In genomic region chr5:107696511-107696910, GRCh38 we compare ENCODE assay signal across 23 cellular contexts. TPM values are rescaled to one million over a fixed set of nuclear protein-coding genes. Genes with fewer than 3 reads are reported as not detected.
"Had no signal": no experiment of that assay in that cellular context is flagged by ENCODE, and none has a peak within 500 bp of the region (broad histone marks: within the 10 kb centered on the region; RNA-seq: fewer than 3 reads in every experiment).

No MANE protein-coding gene starts in this region.

- H3K36me3 Mint-ChIP-seq: immature natural killer cell; naive thymus-derived CD4-positive, alpha-beta T cell; stimulated activated naive B cell treated with anti-CD40 and anti-IgM and Interleukin-4, amounts not matched to agents 10 μg/mL and 1 μg/mL and 100 μg/mL, for 72 hours had no signal

- H3K27ac Mint-ChIP-seq: immature natural killer cell; naive thymus-derived CD4-positive, alpha-beta T cell; stimulated activated naive B cell treated with anti-CD40 and anti-IgM and Interleukin-4, amounts not matched to agents 10 μg/mL and 1 μg/mL and 100 μg/mL, for 72 hours; stimulated activated naive CD8-positive, alpha-beta T cell treated with anti-CD3 and anti-CD28 coated beads, Interleukin-15, amount 100 ng/mL, for 72 hours had no signal

- H2AFZ ChIP-seq: parathyroid adenoma had no signal

- H3K36me3 ChIP-seq: heart left ventricle, left ventricle myocardium inferior, right lobe of liver, spleen, thoracic aorta, transverse colon had no signal

- H3K9ac ChIP-seq: parathyroid adenoma had no signal

- H3K79me2 ChIP-seq: parathyroid adenoma had no signal

- H3K27me3 ChIP-seq: dorsolateral prefrontal cortex, heart left ventricle, right lobe of liver, spleen, transverse colon had no signal

- H3K4me3 ChIP-seq: heart left ventricle, left ventricle myocardium inferior, lung, psoas muscle, right lobe of liver, spleen, thoracic aorta, transverse colon had no signal

- H3K4me1 Mint-ChIP-seq: central memory CD8-positive, alpha-beta T cell; immature natural killer cell; naive thymus-derived CD4-positive, alpha-beta T cell; stimulated activated naive B cell treated with anti-CD40 and anti-IgM and Interleukin-4, amounts not matched to agents 10 μg/mL and 1 μg/mL and 100 μg/mL, for 72 hours; stimulated activated naive CD8-positive, alpha-beta T cell treated with anti-CD3 and anti-CD28 coated beads, Interleukin-15, amount 100 ng/mL, for 72 hours had no signal

- H3K4me3 Mint-ChIP-seq: central memory CD8-positive, alpha-beta T cell; immature natural killer cell; naive thymus-derived CD4-positive, alpha-beta T cell; stimulated activated naive B cell treated with anti-CD40 and anti-IgM and Interleukin-4, amounts not matched to agents 10 μg/mL and 1 μg/mL and 100 μg/mL, for 72 hours; stimulated activated naive CD8-positive, alpha-beta T cell treated with anti-CD3 and anti-CD28 coated beads, Interleukin-15, amount 100 ng/mL, for 72 hours had no signal

- H3K9me3 Mint-ChIP-seq: central memory CD8-positive, alpha-beta T cell had no signal

- DNase-seq: cortex of kidney; effector CD8-positive, alpha-beta T cell; foreskin melanocyte; heart left ventricle; hippocampal formation; immature natural killer cell; left ventricle myocardium inferior; naive thymus-derived CD4-positive, alpha-beta T cell; psoas muscle; retina; right lobe of liver; spleen; stimulated activated CD4-positive, alpha-beta T cell treated with anti-CD3 and anti-CD28 coated beads, Interleukin-15, amount 100 ng/mL, for 24 hours; stimulated activated CD4-positive, alpha-beta T cell treated with anti-CD3 and anti-CD28 coated beads, Interleukin-1b, Interleukin-23, amount 100 ng/mL, for 48 hours; stimulated activated CD4-positive, alpha-beta T cell treated with anti-CD3 and anti-CD28 coated beads, Interleukin-4, amount 100 ng/mL, for 24 hours; stimulated activated naive B cell treated with anti-CD40 and anti-IgM and Interleukin-4, amounts not matched to agents 10 μg/mL and 1 μg/mL and 100 μg/mL, for 72 hours; stimulated activated naive CD8-positive, alpha-beta T cell treated with anti-CD3 and anti-CD28 coated beads, Interleukin-15, amount 100 ng/mL, for 72 hours; transverse colon had no signal

- ATAC-seq: heart left ventricle; naive thymus-derived CD4-positive, alpha-beta T cell; psoas muscle; right lobe of liver; stimulated activated naive B cell treated with anti-CD40 and anti-IgM and Interleukin-4, amounts not matched to agents 10 μg/mL and 1 μg/mL and 100 μg/mL, for 72 hours; stimulated activated naive CD8-positive, alpha-beta T cell treated with anti-CD3 and anti-CD28 coated beads, Interleukin-15, amount 100 ng/mL, for 72 hours had no signal

- H3K9me3 ChIP-seq: psoas muscle, right lobe of liver, thoracic aorta had no signal

- H3K27me3 Mint-ChIP-seq: central memory CD8-positive, alpha-beta T cell; stimulated activated naive B cell treated with anti-CD40 and anti-IgM and Interleukin-4, amounts not matched to agents 10 μg/mL and 1 μg/mL and 100 μg/mL, for 72 hours; stimulated activated naive CD8-positive, alpha-beta T cell treated with anti-CD3 and anti-CD28 coated beads, Interleukin-15, amount 100 ng/mL, for 72 hours had no signal

- H3K4me1 ChIP-seq: heart left ventricle, left ventricle myocardium inferior, parathyroid adenoma, psoas muscle, right lobe of liver, spleen, transverse colon had no signal

- H3K27ac ChIP-seq: heart left ventricle, left ventricle myocardium inferior, parathyroid adenoma, psoas muscle, right lobe of liver, spleen, thoracic aorta, transverse colon had no signal

RNA-seq across cellular contexts. Expression of gene EFNA5, which starts 25.8 kb away (rescaled TPM):
- polyA plus RNA-seq: naive thymus-derived CD4-positive, alpha-beta T cell had no signal
